8 cellular contexts compared by ENCODE assay signal in genomic region chr17:38751144-38751802, GRCh38. TPM values are rescaled to one million over a fixed set of nuclear protein-coding genes. Genes with fewer than 3 reads are reported as not detected.
DNase-seq lines count a peak whose midpoint lies in the region; ATAC-seq and TF ChIP-seq lines count a peak whose summit lies in the region.

No MANE protein-coding gene starts in this region.

- TF ChIP-seq CTCF in 22Rv1 (IDR thresholded peaks at IDR 0.05) (no peak), RWPE1 (conservative IDR thresholded peaks at IDR 0.05; ENCODE audit: low read depth) (no peak), epithelial cell of proximal tubule (conservative IDR thresholded peaks at IDR 0.05; ENCODE audit: low read depth, low read length) (no peak), GM20000 (IDR thresholded peaks at IDR 0.05; ENCODE audit: extremely low read depth, missing control alignments) (no peak)

- POLR2A ChIA-PET in RWPE1 (lab: Yijun Ruan, JAX; ENCODE audit: low non-redundant PET), result interaction anchor here (0.6 kb wide), 1 partner anchor 62 kb away, joined by 8 read pairs; no protein-coding TSS in a partner anchor

- no peak for ATAC-seq in HG03025 (IDR thresholded peaks at IDR 0.05; ENCODE audit: low FRiP score, unreplicated experiment)

- CTCF ChIA-PET in RWPE1 (lab: Yijun Ruan, JAX), result interaction anchor here (0.5 to 1.0 kb wide), 2 partner anchors 17 to 74 kb away, joined by 3 read pairs; no protein-coding TSS in a partner anchor

- in situ Hi-C loops in G401 (cut with HindIII; ENCODE audit: low sequenced_read_pairs), result no loop called here

- DNase-seq in G401 (ENCODE audit: low spot score) (peak; percentile 59), RWPE1 (ENCODE audit: low spot score) (no peak), epithelial cell of proximal tubule (ENCODE audit: low read depth) (no peak), skeletal muscle cell (ENCODE audit: low read depth) (no peak), GM20000 (ENCODE audit: low spot score) (no peak)
- DNase-seq in stimulated activated CD4-positive, alpha-beta T cell treated with anti-CD3 and anti-CD28 coated beads, Interleukin-4, amount 100 ng/mL, for 4 hours, result no peak

- peak overlapping the region; percentile 99 for H3K27ac ChIP-seq in 22Rv1
- peak overlapping the region; percentile 94 for H3K27ac ChIP-seq in RWPE1

- H3K4me3 ChIP-seq in epithelial cell of proximal tubule (ENCODE audit: low read depth, low read length) (peak overlapping the region; percentile 99), skeletal muscle cell (ENCODE audit: low read depth, low read length) (peak overlapping the region; percentile 97)

RNA-seq across cellular contexts. Expression of gene PSMB3, which starts 1.3 kb away (rescaled TPM):
- total RNA-seq in G401 (2014; rRNA removed; shearing (Covaris generic)), result 277 and 414 TPM in 2 replicates
- total RNA-seq in epithelial cell of proximal tubule, result 311 and 436 TPM in 2 replicates

RNA-seq across cellular contexts. Expression of gene PCGF2, which starts 3.1 kb away (rescaled TPM):
- 5.5 and 12.5 TPM in 2 replicates for total RNA-seq in G401 (2014; rRNA removed; shearing (Covaris generic))
- 6.1 and 7.6 TPM in 2 replicates for total RNA-seq in epithelial cell of proximal tubule

RNA-seq across cellular contexts. Expression of gene CISD3, which starts 21.1 kb away (rescaled TPM):
- 7.5 and 7.9 TPM in 2 replicates for total RNA-seq in G401 (2014; rRNA removed; shearing (Covaris generic))
- total RNA-seq in epithelial cell of proximal tubule, result 9.4 and 19.3 TPM in 2 replicates

RNA-seq across cellular contexts. Expression of gene MLLT6, which starts 46.2 kb away (rescaled TPM):
- total RNA-seq in G401 (2014; rRNA removed; shearing (Covaris generic)), result 21.8 and 30.6 TPM in 2 replicates
- total RNA-seq in epithelial cell of proximal tubule, result 25.0 and 34.2 TPM in 2 replicates

RNA-seq across cellular contexts. Expression of gene PIP4K2B, which starts 48.1 kb away (rescaled TPM):
- total RNA-seq in G401 (2014; rRNA removed; shearing (Covaris generic)), result 46.2 and 49.8 TPM in 2 replicates
- total RNA-seq in epithelial cell of proximal tubule, result 20.9 and 39.0 TPM in 2 replicates
